Comparison of ENCODE assay signal across 9 cellular contexts in genomic region chr7:151626422-151627115, GRCh38.
DNase-seq lines count a peak whose midpoint lies in the region; ATAC-seq, FAIRE-seq and TF ChIP-seq lines count a peak whose summit lies in the region.
"Had no signal": no experiment of that assay in that cellular context is flagged by ENCODE, and none has a peak within 500 bp of the region (broad histone marks: within the 10 kb centered on the region; RNA-seq: fewer than 3 reads in every experiment).

No MANE protein-coding gene starts in this region.

- DNase-seq in NCI-H2107 treated with DMSO at 0.1 percent for 48 hours (lab: John Stamatoyannopoulos, UW; ENCODE audit: unreplicated experiment) (peak; percentile 48), NCI-H2107 (lab: John Stamatoyannopoulos, UW) (no peak), NCI-H1417 (lab: John Stamatoyannopoulos, UW) (peak; percentile 30 to 89 (median 58)), keratinocyte (ENCODE audit: low read depth, low spot score) (no peak), thyroid gland (peak; percentile 57 to 64), vagina (ENCODE audit: extremely low spot score in 2 of 2) (no peak)
- no peak for DNase-seq in activated naive CD4-positive, alpha-beta T cell treated with anti-CD3 and anti-CD28 coated beads, Interleukin-2, amount 50 U/mL, for 72 hours (ENCODE audit: low spot score in 2 of 2)

- peak; percentile 55 to 62 for ATAC-seq in activated naive CD4-positive, alpha-beta T cell treated with anti-CD3 and anti-CD28 coated beads, Interleukin-2, amount 50 U/mL, for 72 hours
- no peak for ATAC-seq in activated T-helper 17 cell treated with anti-CD3 and anti-CD28 coated beads, Interleukin-2, amount 50 U/mL, for 72 hours (replicated peaks)

- H3K4me3 Mint-ChIP-seq in activated T-helper 17 cell treated with anti-CD3 and anti-CD28 coated beads, Interleukin-2, amount 50 U/mL, for 72 hours: no peak overlapping the region

- H3K79me2 ChIP-seq in keratinocyte (ENCODE audit: control insufficient read depth, insufficient read depth, low read length): peaks cover 92% of the 10 kb centered on the region

- no peak overlapping the region for H3K27ac Mint-ChIP-seq in activated naive CD4-positive, alpha-beta T cell treated with anti-CD3 and anti-CD28 coated beads, Interleukin-2, amount 50 U/mL, for 72 hours
- H3K27ac Mint-ChIP-seq in activated T-helper 17 cell treated with anti-CD3 and anti-CD28 coated beads, Interleukin-2, amount 50 U/mL, for 72 hours: no peak overlapping the region

- TF ChIP-seq CTCF in keratinocyte (optimal IDR thresholded peaks at IDR 0.05 in 1 of 3, IDR thresholded peaks at IDR 0.05 in 1 of 3, conservative IDR thresholded peaks at IDR 0.05 in 1 of 3; ENCODE audit: extremely low read depth in 1 of 3, insufficient read depth in 2 of 3, low read length in 3 of 3) (peak; percentile 43 to 73 (median 52)), thyroid gland (IDR thresholded peaks at IDR 0.05) (peak in 4 of 6 experiments; percentile 42 to 52 (median 48)), vagina (IDR thresholded peaks at IDR 0.05) (peak in 1 of 3 experiments; percentile 8)

- no peak overlapping the region for H3K27ac ChIP-seq in keratinocyte (ENCODE audit: control insufficient read depth, insufficient read depth, low read length)
- no peak overlapping the region for H3K27ac ChIP-seq in thyroid gland
- H3K27ac ChIP-seq in vagina: no peak overlapping the region

- no peak overlapping the region for H2AFZ ChIP-seq in keratinocyte (ENCODE audit: control insufficient read depth, low read length)

- dilution Hi-C loops in keratinocyte (cut with MboI; ENCODE audit: extremely low pct_ligation_motif_present, low sequenced_read_pairs): no loop called here

- peaks cover 4 to 5% of the 10 kb centered on the region in 2 experiments for H3K36me3 ChIP-seq in keratinocyte (ENCODE audit: control insufficient read depth in 2 of 2, extremely low read depth in 1 of 2, insufficient read depth in 2 of 2, low read length in 2 of 2)
- no peaks in the 10 kb centered on the region for H3K36me3 ChIP-seq in thyroid gland
- H3K36me3 ChIP-seq in vagina: no peaks in the 10 kb centered on the region

- H3K27me3 ChIP-seq in keratinocyte (ENCODE audit: control insufficient read depth, extremely low read depth, insufficient read depth, low read length) (no peaks in the 10 kb centered on the region), thyroid gland (no peaks in the 10 kb centered on the region), vagina (no peaks in the 10 kb centered on the region)

- no peaks in the 10 kb centered on the region for H4K20me1 ChIP-seq in keratinocyte (ENCODE audit: control insufficient read depth, extremely low read depth, insufficient read depth, low read length)

- H3K4me1 Mint-ChIP-seq in activated T-helper 17 cell treated with anti-CD3 and anti-CD28 coated beads, Interleukin-2, amount 50 U/mL, for 72 hours: peaks cover 24% of the 10 kb centered on the region

- 70 to 75% methylated on average over 11 of the region's 11 CpGs for WGBS in thyroid gland, 2 donors

- no peak for FAIRE-seq in keratinocyte (lab: Jason Lieb, UNC)

- peaks cover 7% of the 10 kb centered on the region for H3K4me1 ChIP-seq in keratinocyte (ENCODE audit: control insufficient read depth, extremely low read depth, insufficient read depth, low read length)
- peaks cover 6 to 9% of the 10 kb centered on the region in 2 donors for H3K4me1 ChIP-seq in thyroid gland
- H3K4me1 ChIP-seq in vagina: peaks cover 39% of the 10 kb centered on the region

- H3K4me2 ChIP-seq in keratinocyte (ENCODE audit: control insufficient read depth, extremely low read depth, insufficient read depth, low read depth, low read length): no peak overlapping the region

- H3K9me3 ChIP-seq in keratinocyte (ENCODE audit: control insufficient read depth, low read depth, low read length): no peaks in the 10 kb centered on the region
- no peaks in the 10 kb centered on the region for H3K9me3 ChIP-seq in thyroid gland
- H3K9me3 ChIP-seq in vagina: no peaks in the 10 kb centered on the region

- H3K36me3 Mint-ChIP-seq in activated naive CD4-positive, alpha-beta T cell treated with anti-CD3 and anti-CD28 coated beads, Interleukin-2, amount 50 U/mL, for 72 hours: peaks cover 0 to 7% of the 10 kb centered on the region in 2 donors
- peaks cover 8% of the 10 kb centered on the region for H3K36me3 Mint-ChIP-seq in activated T-helper 17 cell treated with anti-CD3 and anti-CD28 coated beads, Interleukin-2, amount 50 U/mL, for 72 hours (ENCODE audit: low read depth)

- intact Hi-C loops in thyroid gland (cut with DNase I) (loop anchor here (5.0 kb wide), 1 partner anchor 131 kb away; no protein-coding TSS in a partner anchor), vagina (cut with DNase I) (loop anchor here (10.0 kb wide), 1 partner anchor 162 kb away; no protein-coding TSS in a partner anchor)

- TF ChIP-seq POLR2A in thyroid gland (IDR thresholded peaks at IDR 0.05) (no peak), vagina (IDR thresholded peaks at IDR 0.05) (no peak)

- no peaks in the 10 kb centered on the region for H3K9me1 ChIP-seq in keratinocyte (ENCODE audit: control insufficient read depth, extremely low read depth, insufficient read depth, low read length)

- H3K9ac ChIP-seq in keratinocyte (ENCODE audit: control insufficient read depth, extremely low read depth, insufficient read depth, low read length): no peak overlapping the region

- H3K27me3 Mint-ChIP-seq in activated T-helper 17 cell treated with anti-CD3 and anti-CD28 coated beads, Interleukin-2, amount 50 U/mL, for 72 hours: no peaks in the 10 kb centered on the region
- H3K27me3 Mint-ChIP-seq: CD8-positive, alpha-beta memory T cell had no signal

- no peaks in the 10 kb centered on the region for H3K9me3 Mint-ChIP-seq in activated naive CD4-positive, alpha-beta T cell treated with anti-CD3 and anti-CD28 coated beads, Interleukin-2, amount 50 U/mL, for 72 hours
- H3K9me3 Mint-ChIP-seq in activated T-helper 17 cell treated with anti-CD3 and anti-CD28 coated beads, Interleukin-2, amount 50 U/mL, for 72 hours: no peaks in the 10 kb centered on the region
- H3K9me3 Mint-ChIP-seq: CD8-positive, alpha-beta memory T cell had no signal

- H3K4me3 ChIP-seq in keratinocyte (ENCODE audit: control insufficient read depth in 2 of 3, extremely low read depth in 1 of 3, insufficient read depth in 2 of 3, low read depth in 1 of 3, low read length in 3 of 3) (no peak overlapping the region), thyroid gland (replicated peaks in 1 of 3) (no peak overlapping the region), vagina (no peak overlapping the region)

Comparison
In these comparisons a context has a peak if more than half of its experiments do, and no peak if none do; other contexts are left out.
1. DNase-seq: peak in NCI-H2107 treated with DMSO at 0.1 percent for 48 hours (single experiment), NCI-H1417 (3 of 3) and thyroid gland (2 of 2); none in NCI-H2107 (single experiment), activated naive CD4-positive, alpha-beta T cell treated with anti-CD3 and anti-CD28 coated beads, Interleukin-2, amount 50 U/mL, for 72 hours (0 of 2), keratinocyte (single experiment) and vagina (0 of 2).